Comparison of ENCODE assay signal across 27 cellular contexts in the genomic region with DNA sequence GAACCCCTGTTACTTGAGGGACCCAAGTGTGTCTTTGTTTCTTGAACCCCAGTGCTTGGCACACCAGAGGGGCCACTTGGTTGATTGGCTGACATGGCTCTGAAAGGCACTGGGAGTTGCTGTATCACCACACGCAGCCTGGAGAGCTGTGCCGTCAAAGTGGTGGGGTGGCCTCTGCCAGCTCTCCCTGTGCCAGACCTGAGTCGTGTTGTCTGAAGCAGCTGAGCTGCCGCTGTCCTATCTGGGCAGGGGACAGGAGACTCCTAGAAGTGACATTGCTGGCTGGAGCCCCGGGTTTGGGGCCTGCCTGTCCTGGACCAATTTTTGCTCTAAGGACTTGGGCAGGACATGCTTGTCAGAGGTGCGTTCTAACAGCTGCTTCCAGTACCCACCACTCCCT. TPM values are rescaled to one million over a fixed set of nuclear protein-coding genes. Genes with fewer than 3 reads are reported as not detected.
A peak's percentile ranks its signal among the peaks of the same experiment; 100 is the strongest.
DNase-seq lines count a peak whose midpoint lies in the region; ATAC-seq, FAIRE-seq and TF ChIP-seq lines count a peak whose summit lies in the region.
"Had no signal": no experiment of that assay in that cellular context is flagged by ENCODE, and none has a peak within 500 bp of the region (broad histone marks: within the 10 kb centered on the region; RNA-seq: fewer than 3 reads in every experiment).

No MANE protein-coding gene starts in this region.

- peaks cover 66% of the 10 kb centered on the region for H3K4me1 Mint-ChIP-seq in stimulated activated memory B cell treated with anti-CD40 and anti-IgM and Interleukin-4, amounts not matched to agents 10 μg/mL and 1 μg/mL and 100 μg/mL, for 72 hours
- peaks cover 9% of the 10 kb centered on the region for H3K4me1 Mint-ChIP-seq in activated CD4-positive, alpha-beta T cell treated with anti-CD3 and anti-CD28 coated beads for 36 hours

- H2BK120ac ChIP-seq in mesendoderm (ENCODE audit: low read depth, low read length) = no peak overlapping the region

- no peaks in the 10 kb centered on the region for H4K20me1 ChIP-seq in BLaER1
- H4K20me1 ChIP-seq in K562 (replicated peaks; ENCODE audit: control insufficient read depth, insufficient read depth, low read length) = peaks cover 15% of the 10 kb centered on the region; the same call in 1 of the 2 replicates

- POLR2A ChIA-PET in K562 (lab: Yijun Ruan, JAX) = interaction anchor here (0.9 to 6.1 kb wide), 6 partner anchors 9 to 241 kb away, joined by 3 to 34 read pairs (median 4); partner anchors contain the start of genes CIAO2A, PPIB and TRIP4
- POLR2A ChIA-PET in activated CD4-positive, alpha-beta T cell treated with anti-CD3 and anti-CD28 coated beads for 36 hours (lab: Charles Lee) = interaction anchor here (1.0 to 1.1 kb wide), 2 partner anchors 15 to 17 kb away, joined by 3 to 4 read pairs; partner anchors contain the start of gene PPIB

- FAIRE-seq in K562 (lab: Jason Lieb, UNC) = no peak
- FAIRE-seq in HTR-8/SVneo (lab: Jason Lieb, UNC) = no peak
- FAIRE-seq: A549, G401.6, keratinocyte had no signal

- H3K36me3 Mint-ChIP-seq in stimulated activated memory B cell treated with anti-CD40 and anti-IgM and Interleukin-4, amounts not matched to agents 10 μg/mL and 1 μg/mL and 100 μg/mL, for 72 hours = peaks cover 16% of the 10 kb centered on the region
- peaks cover 16% of the 10 kb centered on the region for H3K36me3 Mint-ChIP-seq in activated CD4-positive, alpha-beta T cell treated with anti-CD3 and anti-CD28 coated beads for 36 hours (ENCODE audit: low read depth)

- H3K36me3 ChIP-seq in BLaER1 = peaks cover 37% of the 10 kb centered on the region
- H3K36me3 ChIP-seq in K562 (ENCODE audit: control insufficient read depth, insufficient read depth, low read length) = peaks cover 30% of the 10 kb centered on the region
- H3K36me3 ChIP-seq in mesendoderm (ENCODE audit: control insufficient read depth, insufficient read depth, low read length) = no peaks in the 10 kb centered on the region
- H3K36me3 ChIP-seq: neural progenitor cell had no signal

- no peak overlapping the region for H3K4me3 ChIP-seq in BLaER1
- H3K4me3 ChIP-seq in K562 = no peak overlapping the region
- no peak overlapping the region for H3K4me3 ChIP-seq in mesendoderm (ENCODE audit: low read length)
- H3K4me3 ChIP-seq: A549, neural progenitor cell, thoracic aorta, vagina had no signal

- no peak overlapping the region for H3K23ac ChIP-seq in mesendoderm (ENCODE audit: low read length)

- H3K27me3 ChIP-seq in BLaER1 (no peaks in the 10 kb centered on the region), K562 (ENCODE audit: control insufficient read depth in 2 of 2, insufficient read depth in 2 of 2, low read length in 2 of 2) (no peaks in the 10 kb centered on the region), mesendoderm (ENCODE audit: insufficient read depth, low read length, poor library complexity) (no peaks in the 10 kb centered on the region)
- H3K27me3 ChIP-seq: vagina had no signal

- intact Hi-C loops in K562 (cut with micrococcal nuclease) = no loop called here
- intact Hi-C loops in left cardiac atrium (cut with DNase I) = no loop called here
- intact Hi-C loops in activated CD4-positive, alpha-beta T cell treated with anti-CD3 and anti-CD28 coated beads for 36 hours (cut with DNase I, micrococcal nuclease) = no loop called here

- H3K9ac ChIP-seq in BLaER1 = no peak overlapping the region
- peak overlapping the region in 1 of 2 experiments; percentile 83; a peak in 3 of 4 replicates for H3K9ac ChIP-seq in K562 (ENCODE audit: insufficient read depth in 1 of 2, low read depth in 2 of 2, low read length in 2 of 2)
- no peak overlapping the region for H3K9ac ChIP-seq in mesendoderm (ENCODE audit: low read length)
- H3K9ac ChIP-seq: neural progenitor cell had no signal

- H3K9me3 ChIP-seq in BLaER1 = no peaks in the 10 kb centered on the region
- no peaks in the 10 kb centered on the region for H3K9me3 ChIP-seq in K562 (replicated peaks; ENCODE audit: control insufficient read depth, insufficient read depth, low read depth, low read length)
- H3K9me3 ChIP-seq: A549, thoracic aorta, vagina had no signal

- H3K79me1 ChIP-seq in mesendoderm (ENCODE audit: low read length) = no peaks in the 10 kb centered on the region

- no peak overlapping the region for H3K4ac ChIP-seq in mesendoderm (ENCODE audit: low read depth, low read length)

- peak overlapping the region; percentile 13; the same call in 1 of the 2 replicates for H3K4me2 ChIP-seq in BLaER1
- no peak overlapping the region; the same call in 1 of the 2 replicates for H3K4me2 ChIP-seq in K562 (ENCODE audit: insufficient read depth, low read length)
- no peak overlapping the region for H3K4me2 ChIP-seq in mesendoderm (ENCODE audit: low read length)
- H3K4me2 ChIP-seq: A549, neural progenitor cell had no signal

- no peak overlapping the region for H4K8ac ChIP-seq in mesendoderm (ENCODE audit: low read depth, low read length)

- peaks cover 50% of the 10 kb centered on the region for H3K4me1 ChIP-seq in BLaER1
- H3K4me1 ChIP-seq in K562 (replicated peaks in 1 of 2; ENCODE audit: control insufficient read depth in 2 of 2, insufficient read depth in 2 of 2, low read length in 2 of 2) = peaks cover 50 to 75% of the 10 kb centered on the region in 2 experiments
- no peaks in the 10 kb centered on the region for H3K4me1 ChIP-seq in mesendoderm (ENCODE audit: control insufficient read depth, low read depth, low read length)
- H3K4me1 ChIP-seq: A549 had no signal

- no peak for DNase-seq in K562 (ENCODE audit: extremely low read depth in 1 of 4, low spot score in 3 of 4)
- DNase-seq in left cardiac atrium = peak; percentile 68
- DNase-seq in HTR-8/SVneo (ENCODE audit: insufficient read length, low spot score) = no peak
- DNase-seq in NOMO-1 treated with DMSO at 0.1 percent for 48 hours (lab: John Stamatoyannopoulos, UW; ENCODE audit: unreplicated experiment) = no peak
- DNase-seq in activated CD4-positive, alpha-beta T cell treated with anti-CD3 and anti-CD28 coated beads for 36 hours = no peak
- DNase-seq in mesendoderm = no peak
- DNase-seq: activated CD4-positive, alpha-beta T cell treated with anti-CD3 and anti-CD28 coated beads for 48 hours; activated gamma-delta T cell treated with Interleukin-2 at 50 U/mL for 16 hours; activated naive CD8-positive, alpha-beta T cell treated with anti-CD3 and anti-CD28 coated beads, Interleukin-2, amount 50 U/mL, for 24 hours; activated T-cell treated with anti-CD3 and anti-CD28 coated beads, Interleukin-2, amount 50 U/mL, for 24 hours; AML-193; effector CD8-positive, alpha-beta T cell; glutamatergic neuron; NCI-H1105; NCI-H2029; stimulated activated CD4-positive, alpha-beta T cell treated with anti-CD3 and anti-CD28 coated beads, Interleukin-4, amount 100 ng/mL, for 24 hours; stimulated activated naive CD4-positive, alpha-beta T cell had no signal

- no peaks in the 10 kb centered on the region for H3K9me3 Mint-ChIP-seq in stimulated activated memory B cell treated with anti-CD40 and anti-IgM and Interleukin-4, amounts not matched to agents 10 μg/mL and 1 μg/mL and 100 μg/mL, for 72 hours
- no peaks in the 10 kb centered on the region for H3K9me3 Mint-ChIP-seq in activated CD4-positive, alpha-beta T cell treated with anti-CD3 and anti-CD28 coated beads for 36 hours (ENCODE audit: low read depth)
- H3K9me3 Mint-ChIP-seq: activated naive CD8-positive, alpha-beta T cell treated with anti-CD3 and anti-CD28 coated beads, Interleukin-2, amount 50 U/mL, for 24 hours; activated T-cell treated with anti-CD3 and anti-CD28 coated beads, Interleukin-2, amount 50 U/mL, for 24 hours; neural progenitor cell; T-helper 2 cell treated with Interferon-gamma antibody and Interleukin-4, amounts not matched to agents 5 μg/mL and 100 μg/mL, for 36 hours had no signal

- H3K56ac ChIP-seq in mesendoderm (ENCODE audit: low read length) = no peak overlapping the region

- BruUV-seq in K562 (replicated peaks; lab: Mats Ljungman, UMichigan) = no TSS peak

- peaks cover 4% of the 10 kb centered on the region for H3K9me1 ChIP-seq in K562 (ENCODE audit: control insufficient read depth, insufficient read depth, low read length)

- H3K27ac ChIP-seq in BLaER1 (no peak overlapping the region), K562 (ENCODE audit: extremely low read depth, low read depth, low read length) (peak overlapping the region; percentile 64; the same call in 1 of the 3 replicates), mesendoderm (ENCODE audit: low read depth, low read length) (no peak overlapping the region)
- H3K27ac ChIP-seq: A549, neural progenitor cell, thoracic aorta, vagina had no signal

- H3K18ac ChIP-seq in mesendoderm (ENCODE audit: low read length) = no peak overlapping the region

- CTCF ChIA-PET in K562 (lab: Yijun Ruan, JAX; ENCODE audit: low intra/inter-chr PET ratio) = no interaction called here
- CTCF ChIA-PET in activated CD4-positive, alpha-beta T cell treated with anti-CD3 and anti-CD28 coated beads for 36 hours (lab: Charles Lee) = interaction anchor here (0.7 to 1.1 kb wide), 3 partner anchors 14 to 664 kb away, joined by 3 read pairs; no protein-coding TSS in a partner anchor

- H2BK15ac ChIP-seq in mesendoderm (replicated peaks; ENCODE audit: low read depth) = no peak overlapping the region

- TF ChIP-seq EP300 in K562 (IDR thresholded peaks at IDR 0.05; ENCODE audit: low read length) = no peak

- H3K27me3 Mint-ChIP-seq in stimulated activated memory B cell treated with anti-CD40 and anti-IgM and Interleukin-4, amounts not matched to agents 10 μg/mL and 1 μg/mL and 100 μg/mL, for 72 hours = no peaks in the 10 kb centered on the region
- H3K27me3 Mint-ChIP-seq in activated CD4-positive, alpha-beta T cell treated with anti-CD3 and anti-CD28 coated beads for 36 hours = peaks cover 4% of the 10 kb centered on the region
- H3K27me3 Mint-ChIP-seq: activated naive CD8-positive, alpha-beta T cell treated with anti-CD3 and anti-CD28 coated beads, Interleukin-2, amount 50 U/mL, for 24 hours had no signal

- H3K4me3 Mint-ChIP-seq in stimulated activated memory B cell treated with anti-CD40 and anti-IgM and Interleukin-4, amounts not matched to agents 10 μg/mL and 1 μg/mL and 100 μg/mL, for 72 hours = no peak overlapping the region
- H3K4me3 Mint-ChIP-seq in activated CD4-positive, alpha-beta T cell treated with anti-CD3 and anti-CD28 coated beads for 36 hours = no peak overlapping the region
- H3K4me3 Mint-ChIP-seq: activated naive CD8-positive, alpha-beta T cell treated with anti-CD3 and anti-CD28 coated beads, Interleukin-2, amount 50 U/mL, for 24 hours; activated T-cell treated with anti-CD3 and anti-CD28 coated beads, Interleukin-2, amount 50 U/mL, for 24 hours; neural progenitor cell; T-helper 2 cell treated with Interferon-gamma antibody and Interleukin-4, amounts not matched to agents 5 μg/mL and 100 μg/mL, for 36 hours had no signal

- no peak overlapping the region for H2BK5ac ChIP-seq in mesendoderm (ENCODE audit: low read length)

- no peak overlapping the region for H4K5ac ChIP-seq in mesendoderm (ENCODE audit: low read length)

- H2AK5ac ChIP-seq in mesendoderm (ENCODE audit: low read length) = no peak overlapping the region

- H3K27ac Mint-ChIP-seq in stimulated activated memory B cell treated with anti-CD40 and anti-IgM and Interleukin-4, amounts not matched to agents 10 μg/mL and 1 μg/mL and 100 μg/mL, for 72 hours = peak overlapping the region; percentile 100
- no peak overlapping the region for H3K27ac Mint-ChIP-seq in activated CD4-positive, alpha-beta T cell treated with anti-CD3 and anti-CD28 coated beads for 36 hours
- H3K27ac Mint-ChIP-seq: activated naive CD8-positive, alpha-beta T cell treated with anti-CD3 and anti-CD28 coated beads, Interleukin-2, amount 50 U/mL, for 24 hours; activated T-cell treated with anti-CD3 and anti-CD28 coated beads, Interleukin-2, amount 50 U/mL, for 24 hours; neural progenitor cell; T-helper 2 cell treated with Interferon-gamma antibody and Interleukin-4, amounts not matched to agents 5 μg/mL and 100 μg/mL, for 36 hours had no signal

- TF ChIP-seq CTCF in K562 (IDR thresholded peaks at IDR 0.05 in 2 of 3, conservative IDR thresholded peaks at IDR 0.05 in 1 of 3; ENCODE audit: insufficient read depth in 2 of 3, low read depth in 1 of 3, low read length in 3 of 3) = no peak

- H2AFZ ChIP-seq in K562 (ENCODE audit: low read depth, low read length) = 0 out of 2 replicates have a peak overlapping the region, but pooled peaks have one; percentile 66
- H2AFZ ChIP-seq: neural progenitor cell had no signal

- no peak for TF ChIP-seq RAD21 in K562 (CRISPR knock-in tag; conservative IDR thresholded peaks at IDR 0.05 in 1 of 2, IDR thresholded peaks at IDR 0.05 in 1 of 2)

- ATAC-seq in K562 = no peak
- ATAC-seq in left cardiac atrium = peak; percentile 83 to 89
- no peak for ATAC-seq in stimulated activated memory B cell treated with anti-CD40 and anti-IgM and Interleukin-4, amounts not matched to agents 10 μg/mL and 1 μg/mL and 100 μg/mL, for 72 hours
- ATAC-seq in activated CD4-positive, alpha-beta T cell treated with anti-CD3 and anti-CD28 coated beads for 36 hours = no peak
- ATAC-seq: A549; activated naive CD8-positive, alpha-beta T cell treated with anti-CD3 and anti-CD28 coated beads, Interleukin-2, amount 50 U/mL, for 24 hours; sciatic nerve had no signal

- 60% methylated on average over 6 of the region's 6 CpGs for WGBS in K562 (ENCODE audit: insufficient coverage, low coverage, missing lambda C conversion rate)
- WGBS in mesendoderm (ENCODE audit: extremely low coverage, insufficient coverage, low lambda C conversion rate) = no CpG with 5 or more reads among the region's 6 CpGs

- no peak for TF ChIP-seq POLR2A in K562 (conservative IDR thresholded peaks at IDR 0.05)

- in situ Hi-C loops in K562 (cut with MboI) = no loop called here

- H3K79me2 ChIP-seq in K562 (ENCODE audit: control insufficient read depth, insufficient read depth, low read length) (no peaks in the 10 kb centered on the region), mesendoderm (ENCODE audit: control insufficient read depth, insufficient read depth, low read length) (no peaks in the 10 kb centered on the region)

RNA-seq across cellular contexts. Expression of gene SNX22, which starts 5.5 kb away (rescaled TPM):
- 2.8 and 8.7 TPM in 2 replicates for total RNA-seq in K562 (2011; cell fraction: chromatin; rRNA removed; ENCODE audit: low replicate concordance)
- total RNA-seq in K562 (2011; cell fraction: nucleolus; rRNA removed) = 8.5 and 10.3 TPM in 2 replicates
- total RNA-seq in K562 (2011; cell fraction: nucleoplasm; rRNA removed) = 4.7 and 5.8 TPM in 2 replicates
- 2.1 and 2.3 TPM in 2 replicates for total RNA-seq in K562 (2014; rRNA removed)
- total RNA-seq in K562 (2014; rRNA removed; fragmentation: Illumina TruSeq; extraction: Trizol) = 0.99 and 1.2 TPM in 2 replicates
- 1.1 and 1.2 TPM in 2 replicates for total RNA-seq in K562 (2015; rRNA removed; fragmentation: Illumina TruSeq; extraction: Trizol)
- 1.8 and 3.0 TPM in 2 replicates for total RNA-seq in K562 (2021)
- polyA plus RNA-seq in K562 (2011; rRNA removed) = 0.89 and 0.91 TPM in 2 replicates
- polyA plus RNA-seq in K562 (2011; cell fraction: cytosol; rRNA removed) = 0.52 and 2.0 TPM in 2 replicates
- 4.2 and 8.3 TPM in 2 replicates for polyA plus RNA-seq in K562 (2011; cell fraction: nucleus; rRNA removed)
- 2.1 and 2.4 TPM in 2 replicates for polyA plus RNA-seq in K562 (2012)
- polyA plus RNA-seq in K562 (2014; fragmentation: Illumina TruSeq; extraction: Trizol) = 0.98 and 1.3 TPM in 2 replicates
- 1 to 10 TPM; 2.0 TPM for polyA plus RNA-seq in K562 (2014; fragmentation: Nextera tagmentation; extraction: Ambion mirVana)
- 1.7 and 2.0 TPM in 2 replicates for polyA plus RNA-seq in K562 (2014; rRNA removed)
- 0.84 and 1.3 TPM in 2 replicates for polyA minus RNA-seq in K562 (2011; rRNA and poly(A)+ RNA removed)
- 0.67 and 0.73 TPM in 2 replicates for polyA minus RNA-seq in K562 (2011; cell fraction: cytosol; rRNA and poly(A)+ RNA removed)
- polyA minus RNA-seq in K562 (2011; cell fraction: nucleus; rRNA and poly(A)+ RNA removed) = 4.8 and 5.0 TPM in 2 replicates
- total RNA-seq in left cardiac atrium = 10 to 100 TPM; 28.9 to 29.8 TPM
- under 1 TPM; 0.59 to 0.79 TPM for total RNA-seq in activated CD4-positive, alpha-beta T cell treated with anti-CD3 and anti-CD28 coated beads for 36 hours
- polyA plus RNA-seq in mesendoderm (2013, experiment 1 of 2) = 1.2 TPM
- 1.2 TPM for polyA plus RNA-seq in mesendoderm (2013, experiment 2 of 2)
- total RNA-seq: vagina had no signal

RNA-seq across cellular contexts. Expression of gene PPIB, which starts 16.8 kb away (rescaled TPM):
- total RNA-seq in K562 (2011; cell fraction: chromatin; rRNA removed; ENCODE audit: low replicate concordance) = 284 and 466 TPM in 2 replicates
- 746 and 824 TPM in 2 replicates for total RNA-seq in K562 (2011; cell fraction: nucleolus; rRNA removed)
- 510 and 682 TPM in 2 replicates for total RNA-seq in K562 (2011; cell fraction: nucleoplasm; rRNA removed)
- total RNA-seq in K562 (2014; rRNA removed) (381 and 402 TPM in 2 replicates), K562 (2014; rRNA removed; fragmentation: Illumina TruSeq; extraction: Trizol) (258 and 306 TPM in 2 replicates), K562 (2015; rRNA removed; fragmentation: Illumina TruSeq; extraction: Trizol) (403 and 418 TPM in 2 replicates), K562 (2021) (374 and 413 TPM in 2 replicates), left cardiac atrium (100 to 1,000 TPM; 256 to 257 TPM)
- polyA plus RNA-seq in K562 (2011; rRNA removed) (410 and 460 TPM in 2 replicates), K562 (2014; fragmentation: Illumina TruSeq; extraction: Trizol) (535 and 580 TPM in 2 replicates), K562 (2014; fragmentation: Nextera tagmentation; extraction: Ambion mirVana) (100 to 1,000 TPM; 652 to 746 TPM), K562 (2014; rRNA removed) (419 and 439 TPM in 2 replicates)
- polyA plus RNA-seq in K562 (2011; cell fraction: cytosol; rRNA removed) = 455 and 489 TPM in 2 replicates
- polyA plus RNA-seq in K562 (2011; cell fraction: nucleus; rRNA removed) = 136 and 186 TPM in 2 replicates
- 450 and 660 TPM in 2 replicates for polyA plus RNA-seq in K562 (2012)
- 325 and 372 TPM in 2 replicates for polyA minus RNA-seq in K562 (2011; rRNA and poly(A)+ RNA removed)
- polyA minus RNA-seq in K562 (2011; cell fraction: cytosol; rRNA and poly(A)+ RNA removed) = 155 and 164 TPM in 2 replicates
- 27.5 and 54.3 TPM in 2 replicates for polyA minus RNA-seq in K562 (2011; cell fraction: nucleus; rRNA and poly(A)+ RNA removed)
- 100 to 1,000 TPM; 221 to 233 TPM for total RNA-seq in activated CD4-positive, alpha-beta T cell treated with anti-CD3 and anti-CD28 coated beads for 36 hours
- polyA plus RNA-seq in mesendoderm (2013, experiment 1 of 2) = 643 TPM
- 637 TPM for polyA plus RNA-seq in mesendoderm (2013, experiment 2 of 2)

RNA-seq across cellular contexts. Expression of gene SNX1, which starts 50.3 kb away (rescaled TPM):
- total RNA-seq in K562 (2011; cell fraction: chromatin; rRNA removed; ENCODE audit: low replicate concordance) = 111 and 159 TPM in 2 replicates
- 71.4 and 72.4 TPM in 2 replicates for total RNA-seq in K562 (2011; cell fraction: nucleolus; rRNA removed)
- total RNA-seq in K562 (2011; cell fraction: nucleoplasm; rRNA removed) = 79.0 and 93.2 TPM in 2 replicates
- total RNA-seq in K562 (2014; rRNA removed) (29.0 and 41.7 TPM in 2 replicates), K562 (2014; rRNA removed; fragmentation: Illumina TruSeq; extraction: Trizol) (51.0 and 56.4 TPM in 2 replicates), K562 (2015; rRNA removed; fragmentation: Illumina TruSeq; extraction: Trizol) (57.5 and 59.9 TPM in 2 replicates), K562 (2021) (94.0 and 105 TPM in 2 replicates), left cardiac atrium (100 to 1,000 TPM in 1 of 2 donors, 10 to 100 TPM in 1; 92.7 to 108 TPM)
- polyA plus RNA-seq in K562 (2011; rRNA removed) (68.8 and 76.2 TPM in 2 replicates), K562 (2014; fragmentation: Illumina TruSeq; extraction: Trizol) (81.8 and 87.8 TPM in 2 replicates), K562 (2014; fragmentation: Nextera tagmentation; extraction: Ambion mirVana) (10 to 100 TPM; 11.0 to 18.6 TPM), K562 (2014; rRNA removed) (84.5 and 91.6 TPM in 2 replicates)
- polyA plus RNA-seq in K562 (2011; cell fraction: cytosol; rRNA removed) = 46.1 and 50.8 TPM in 2 replicates
- polyA plus RNA-seq in K562 (2011; cell fraction: nucleus; rRNA removed) = 87.7 and 120 TPM in 2 replicates
- polyA plus RNA-seq in K562 (2012) = 55.3 and 59.0 TPM in 2 replicates
- 54.5 and 59.3 TPM in 2 replicates for polyA minus RNA-seq in K562 (2011; rRNA and poly(A)+ RNA removed)
- polyA minus RNA-seq in K562 (2011; cell fraction: cytosol; rRNA and poly(A)+ RNA removed) = 26.2 and 36.9 TPM in 2 replicates
- polyA minus RNA-seq in K562 (2011; cell fraction: nucleus; rRNA and poly(A)+ RNA removed) = 29.8 and 37.3 TPM in 2 replicates
- total RNA-seq in activated CD4-positive, alpha-beta T cell treated with anti-CD3 and anti-CD28 coated beads for 36 hours = 100 to 1,000 TPM in 1 of 2 experiments, 10 to 100 TPM in 1; 92.2 to 108 TPM
- polyA plus RNA-seq in mesendoderm (2013, experiment 1 of 2) = 39.2 TPM
- polyA plus RNA-seq in mesendoderm (2013, experiment 2 of 2) = 41.6 TPM

RNA-seq across cellular contexts. Expression of gene CIAO2A, which starts 52.4 kb away (rescaled TPM):
- 15.6 and 44.0 TPM in 2 replicates for total RNA-seq in K562 (2011; cell fraction: chromatin; rRNA removed; ENCODE audit: low replicate concordance)
- total RNA-seq in K562 (2011; cell fraction: nucleolus; rRNA removed) = 20.5 and 22.0 TPM in 2 replicates
- total RNA-seq in K562 (2011; cell fraction: nucleoplasm; rRNA removed) = 45.9 and 58.2 TPM in 2 replicates
- total RNA-seq in K562 (2014; rRNA removed) (275 and 313 TPM in 2 replicates), K562 (2014; rRNA removed; fragmentation: Illumina TruSeq; extraction: Trizol) (251 and 275 TPM in 2 replicates), K562 (2015; rRNA removed; fragmentation: Illumina TruSeq; extraction: Trizol) (287 and 321 TPM in 2 replicates), K562 (2021) (161 and 181 TPM in 2 replicates), left cardiac atrium (10 to 100 TPM; 49.1 to 55.2 TPM)
- polyA plus RNA-seq in K562 (2011; rRNA removed) (189 and 280 TPM in 2 replicates), K562 (2014; fragmentation: Illumina TruSeq; extraction: Trizol) (223 and 243 TPM in 2 replicates), K562 (2014; fragmentation: Nextera tagmentation; extraction: Ambion mirVana) (100 to 1,000 TPM; 354 to 408 TPM), K562 (2014; rRNA removed) (381 and 429 TPM in 2 replicates)
- 54.1 and 108 TPM in 2 replicates for polyA plus RNA-seq in K562 (2011; cell fraction: cytosol; rRNA removed)
- polyA plus RNA-seq in K562 (2011; cell fraction: nucleus; rRNA removed) = 34.6 and 53.7 TPM in 2 replicates
- polyA plus RNA-seq in K562 (2012) = 167 and 221 TPM in 2 replicates
- polyA minus RNA-seq in K562 (2011; rRNA and poly(A)+ RNA removed) = 45.9 and 50.0 TPM in 2 replicates
- polyA minus RNA-seq in K562 (2011; cell fraction: cytosol; rRNA and poly(A)+ RNA removed) = 23.8 and 27.5 TPM in 2 replicates
- polyA minus RNA-seq in K562 (2011; cell fraction: nucleus; rRNA and poly(A)+ RNA removed) = 14.0 and 25.8 TPM in 2 replicates
- 100 to 1,000 TPM in 1 of 2 experiments, 10 to 100 TPM in 1; 95.5 to 111 TPM for total RNA-seq in activated CD4-positive, alpha-beta T cell treated with anti-CD3 and anti-CD28 coated beads for 36 hours
- polyA plus RNA-seq in mesendoderm (2013, experiment 1 of 2) = 100.0 TPM
- 131 TPM for polyA plus RNA-seq in mesendoderm (2013, experiment 2 of 2)

Comparison
In these comparisons a context has a peak if more than half of its experiments do, and no peak if none do; other contexts are left out.
1. ATAC-seq: peak in left cardiac atrium (2 of 2); none in K562 (single experiment), stimulated activated memory B cell treated with anti-CD40 and anti-IgM and Interleukin-4, amounts not matched to agents 10 μg/mL and 1 μg/mL and 100 μg/mL, for 72 hours (single experiment) and activated CD4-positive, alpha-beta T cell treated with anti-CD3 and anti-CD28 coated beads for 36 hours (single experiment).